ENCODE assay signal across 1 cellular context in the genomic region with DNA sequence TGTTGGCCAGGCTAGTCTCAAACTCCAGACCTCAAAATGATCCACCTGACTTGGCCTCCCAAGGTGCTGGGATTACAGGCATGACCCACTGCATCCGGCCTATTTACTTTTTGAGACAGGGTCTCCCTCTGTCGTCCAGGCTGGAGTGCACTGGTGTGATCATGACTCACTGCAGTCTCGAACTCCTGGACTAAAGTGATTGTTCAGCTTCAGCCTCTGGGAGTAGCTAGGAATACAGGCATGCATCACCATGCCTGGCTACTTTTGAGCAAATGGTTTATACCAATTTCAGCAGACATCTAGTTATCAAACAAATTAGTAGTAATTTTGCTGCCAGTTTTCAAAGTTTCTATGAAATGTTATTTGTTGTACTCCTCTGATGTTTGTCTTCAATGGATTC.
TF ChIP-seq lines count a peak whose summit lies in the region.

No MANE protein-coding gene starts in this region.

TF ChIP-seq in GM12878, 131 proteins besides CTCF, POLR2A, EP300 and RAD21 (continued from another document):
- TF ChIP-seq, protein P1, sequence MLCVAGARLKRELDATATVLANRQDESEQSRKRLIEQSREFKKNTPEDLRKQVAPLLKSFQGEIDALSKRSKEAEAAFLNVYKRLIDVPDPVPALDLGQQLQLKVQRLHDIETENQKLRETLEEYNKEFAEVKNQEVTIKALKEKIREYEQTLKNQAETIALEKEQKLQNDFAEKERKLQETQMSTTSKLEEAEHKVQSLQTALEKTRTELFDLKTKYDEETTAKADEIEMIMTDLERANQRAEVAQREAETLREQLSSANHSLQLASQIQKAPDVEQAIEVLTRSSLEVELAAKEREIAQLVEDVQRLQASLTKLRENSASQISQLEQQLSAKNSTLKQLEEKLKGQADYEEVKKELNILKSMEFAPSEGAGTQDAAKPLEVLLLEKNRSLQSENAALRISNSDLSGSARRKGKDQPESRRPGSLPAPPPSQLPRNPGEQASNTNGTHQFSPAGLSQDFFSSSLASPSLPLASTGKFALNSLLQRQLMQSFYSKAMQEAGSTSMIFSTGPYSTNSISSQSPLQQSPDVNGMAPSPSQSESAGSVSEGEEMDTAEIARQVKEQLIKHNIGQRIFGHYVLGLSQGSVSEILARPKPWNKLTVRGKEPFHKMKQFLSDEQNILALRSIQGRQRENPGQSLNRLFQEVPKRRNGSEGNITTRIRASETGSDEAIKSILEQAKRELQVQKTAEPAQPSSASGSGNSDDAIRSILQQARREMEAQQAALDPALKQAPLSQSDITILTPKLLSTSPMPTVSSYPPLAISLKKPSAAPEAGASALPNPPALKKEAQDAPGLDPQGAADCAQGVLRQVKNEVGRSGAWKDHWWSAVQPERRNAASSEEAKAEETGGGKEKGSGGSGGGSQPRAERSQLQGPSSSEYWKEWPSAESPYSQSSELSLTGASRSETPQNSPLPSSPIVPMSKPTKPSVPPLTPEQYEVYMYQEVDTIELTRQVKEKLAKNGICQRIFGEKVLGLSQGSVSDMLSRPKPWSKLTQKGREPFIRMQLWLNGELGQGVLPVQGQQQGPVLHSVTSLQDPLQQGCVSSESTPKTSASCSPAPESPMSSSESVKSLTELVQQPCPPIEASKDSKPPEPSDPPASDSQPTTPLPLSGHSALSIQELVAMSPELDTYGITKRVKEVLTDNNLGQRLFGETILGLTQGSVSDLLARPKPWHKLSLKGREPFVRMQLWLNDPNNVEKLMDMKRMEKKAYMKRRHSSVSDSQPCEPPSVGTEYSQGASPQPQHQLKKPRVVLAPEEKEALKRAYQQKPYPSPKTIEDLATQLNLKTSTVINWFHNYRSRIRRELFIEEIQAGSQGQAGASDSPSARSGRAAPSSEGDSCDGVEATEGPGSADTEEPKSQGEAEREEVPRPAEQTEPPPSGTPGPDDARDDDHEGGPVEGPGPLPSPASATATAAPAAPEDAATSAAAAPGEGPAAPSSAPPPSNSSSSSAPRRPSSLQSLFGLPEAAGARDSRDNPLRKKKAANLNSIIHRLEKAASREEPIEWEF (IDR thresholded peaks at IDR 0.05; ENCODE audit: insufficient replicate concordance, low read depth, low read length) = no peak
- TF ChIP-seq RFX5 (IDR thresholded peaks at IDR 0.05; ENCODE audit: low read depth, low read length) (no peak), RELA (IDR thresholded peaks at IDR 0.05; ENCODE audit: borderline replicate concordance, partially characterized antibody) (no peak), IRF4 (IDR thresholded peaks at IDR 0.05; ENCODE audit: low read depth, low read length) (no peak), NR2C2 (IDR thresholded peaks at IDR 0.05; ENCODE audit: borderline replicate concordance, control insufficient read depth, insufficient read length, low read depth) (no peak), WRNIP1 (IDR thresholded peaks at IDR 0.05; ENCODE audit: borderline replicate concordance, low read depth, low read length) (no peak)
- TF ChIP-seq, protein P2, sequence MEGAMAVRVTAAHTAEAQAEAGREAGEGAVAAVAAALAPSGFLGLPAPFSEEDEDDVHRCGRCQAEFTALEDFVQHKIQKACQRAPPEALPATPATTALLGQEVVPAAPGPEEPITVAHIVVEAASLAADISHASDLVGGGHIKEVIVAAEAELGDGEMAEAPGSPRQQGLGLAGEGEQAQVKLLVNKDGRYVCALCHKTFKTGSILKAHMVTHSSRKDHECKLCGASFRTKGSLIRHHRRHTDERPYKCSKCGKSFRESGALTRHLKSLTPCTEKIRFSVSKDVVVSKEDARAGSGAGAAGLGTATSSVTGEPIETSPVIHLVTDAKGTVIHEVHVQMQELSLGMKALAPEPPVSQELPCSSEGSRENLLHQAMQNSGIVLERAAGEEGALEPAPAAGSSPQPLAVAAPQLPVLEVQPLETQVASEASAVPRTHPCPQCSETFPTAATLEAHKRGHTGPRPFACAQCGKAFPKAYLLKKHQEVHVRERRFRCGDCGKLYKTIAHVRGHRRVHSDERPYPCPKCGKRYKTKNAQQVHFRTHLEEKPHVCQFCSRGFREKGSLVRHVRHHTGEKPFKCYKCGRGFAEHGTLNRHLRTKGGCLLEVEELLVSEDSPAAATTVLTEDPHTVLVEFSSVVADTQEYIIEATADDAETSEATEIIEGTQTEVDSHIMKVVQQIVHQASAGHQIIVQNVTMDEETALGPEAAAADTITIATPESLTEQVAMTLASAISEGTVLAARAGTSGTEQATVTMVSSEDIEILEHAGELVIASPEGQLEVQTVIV (IDR thresholded peaks at IDR 0.05; ENCODE audit: borderline replicate concordance, partially characterized antibody) = no peak
